23 cellular contexts compared by ENCODE assay signal in genomic region chr7:74498996-74499834, GRCh38. TPM values are rescaled to one million over a fixed set of nuclear protein-coding genes. Genes with fewer than 3 reads are reported as not detected.
DNase-seq lines count a peak whose midpoint lies in the region; ATAC-seq and TF ChIP-seq lines count a peak whose summit lies in the region.
"Had no signal": no experiment of that assay in that cellular context is flagged by ENCODE, and none has a peak within 500 bp of the region (broad histone marks: within the 10 kb centered on the region; RNA-seq: fewer than 3 reads in every experiment).

No MANE protein-coding gene starts in this region.

- H3K4me1 ChIP-seq in DOHH2 (ENCODE audit: control insufficient read depth, low read length): peaks cover 84% of the 10 kb centered on the region
- H3K4me1 ChIP-seq in osteoblast (ENCODE audit: insufficient read depth, low read length): no peaks in the 10 kb centered on the region

- H3K4me3 ChIP-seq in DOHH2 (ENCODE audit: low read length) (peak overlapping the region; percentile 38), MG63 (no peak overlapping the region), choroid plexus epithelial cell (ENCODE audit: low read depth, low read length) (no peak overlapping the region), osteoblast (ENCODE audit: insufficient read depth, low read length) (no peak overlapping the region)
- H3K4me3 ChIP-seq: esophagus muscularis mucosa, smooth muscle cell, transverse colon had no signal

- intact Hi-C loops in sciatic nerve (cut with DNase I): no loop called here

- no peaks in the 10 kb centered on the region for H3K9me2 ChIP-seq in DOHH2 (replicated peaks; ENCODE audit: control insufficient read depth, low read length)
- H3K9me2 ChIP-seq: SK-N-SH had no signal

- H3K36me3 ChIP-seq in DOHH2 (ENCODE audit: control insufficient read depth, low read length): peaks cover 40% of the 10 kb centered on the region
- H3K36me3 ChIP-seq in MG63: peaks cover 6% of the 10 kb centered on the region; the same call in 1 of the 2 replicates
- H3K36me3 ChIP-seq in osteoblast (ENCODE audit: insufficient read depth, low read length): no peaks in the 10 kb centered on the region
- H3K36me3 ChIP-seq: esophagus muscularis mucosa, transverse colon had no signal

- peaks cover 49% of the 10 kb centered on the region for H3F3A ChIP-seq in DOHH2 (ENCODE audit: control insufficient read depth, insufficient read depth)

- no peak overlapping the region for H2AFZ ChIP-seq in osteoblast (ENCODE audit: low read length)

- ATAC-seq in sciatic nerve: no peak
- ATAC-seq: activated CD8-positive, alpha-beta T cell treated with anti-CD3 and anti-CD28 coated beads, Interleukin-2, amount 10 ng/mL, durations not matched to agents 7 days and 5 days had no signal

- H4K20me1 ChIP-seq in DOHH2 (ENCODE audit: control insufficient read depth, insufficient read depth, low read depth, low read length) (peaks cover 5% of the 10 kb centered on the region; the same call in 1 of the 2 replicates), osteoblast (ENCODE audit: insufficient read depth, low read length) (peaks cover 35% of the 10 kb centered on the region)

- H3K4me2 ChIP-seq in DOHH2 (ENCODE audit: low read length): peak overlapping the region; percentile 66
- no peak overlapping the region for H3K4me2 ChIP-seq in osteoblast (ENCODE audit: insufficient read depth, low read length)
- H3K4me2 ChIP-seq: SK-N-SH, smooth muscle cell had no signal

- H3K79me2 ChIP-seq in DOHH2 (ENCODE audit: control insufficient read depth, low read length) (peaks cover 94% of the 10 kb centered on the region), osteoblast (ENCODE audit: insufficient read depth, low read length) (peaks cover 88% of the 10 kb centered on the region)

- no peak for TF ChIP-seq CTCF in DOHH2 (IDR thresholded peaks at IDR 0.05; ENCODE audit: low read depth, low read length, poor library complexity, severe bottlenecking)
- TF ChIP-seq CTCF in choroid plexus epithelial cell (conservative IDR thresholded peaks at IDR 0.05; ENCODE audit: low read depth, low read length): no peak
- TF ChIP-seq CTCF in osteoblast (IDR thresholded peaks at IDR 0.05; ENCODE audit: extremely low read depth, low read depth, low read length): no peak

- H3K27ac ChIP-seq in DOHH2 (ENCODE audit: low read depth, low read length): peak overlapping the region; percentile 88
- no peak overlapping the region for H3K27ac ChIP-seq in osteoblast (ENCODE audit: low read depth, low read length)
- H3K27ac ChIP-seq: esophagus muscularis mucosa, HL-60, transverse colon had no signal

- H3K27me3 ChIP-seq in DOHH2 (ENCODE audit: control insufficient read depth, low read length): no peaks in the 10 kb centered on the region
- H3K27me3 ChIP-seq in MG63: no peaks in the 10 kb centered on the region
- H3K27me3 ChIP-seq in osteoblast (ENCODE audit: insufficient read depth, low read length): no peaks in the 10 kb centered on the region
- H3K27me3 ChIP-seq: esophagus muscularis mucosa, transverse colon had no signal

- H3K9me3 ChIP-seq in DOHH2 (ENCODE audit: control insufficient read depth, insufficient read depth, low read length): peaks cover 17% of the 10 kb centered on the region
- no peaks in the 10 kb centered on the region for H3K9me3 ChIP-seq in MG63
- H3K9me3 ChIP-seq in osteoblast (ENCODE audit: low read depth, low read length): no peaks in the 10 kb centered on the region
- H3K9me3 ChIP-seq: esophagus muscularis mucosa, SK-N-SH, transverse colon had no signal

- DNase-seq in MG63 (peak; percentile 57), choroid plexus epithelial cell (ENCODE audit: low read depth) (peak; percentile 62), osteoblast (ENCODE audit: insufficient read length, low spot score, missing footprints) (peak; percentile 74), sciatic nerve (ENCODE audit: low spot score) (no peak), AG08395 (ENCODE audit: low spot score) (no peak)
- DNase-seq in stimulated activated naive CD4-positive, alpha-beta T cell (lab: John Stamatoyannopoulos, UW): no peak
- DNase-seq: activated B cell treated with CpG ODN at 0.5 μM for 24 hours; activated CD8-positive, alpha-beta T cell treated with anti-CD3 and anti-CD28 coated beads, Interleukin-2, amount 10 ng/mL, durations not matched to agents 7 days and 5 days; activated naive CD4-positive, alpha-beta T cell treated with Interleukin-2 at 50 U/mL for 16 hours; activated T-cell treated with anti-CD3 and anti-CD28 coated beads, Interleukin-2, amount 50 U/mL, for 24 hours; aorta; effector memory CD4-positive, alpha-beta T cell; KG1; MV-4-11; NCI-H187; NK-92 treated with Interleukin-12 subunit alpha and Interleukin-12 subunit beta, amount 100 ng/mL, for 24 hours; SK-N-SH; stimulated activated CD4-positive, alpha-beta T cell treated with anti-CD3 and anti-CD28 coated beads, Interleukin-4, amount 100 ng/mL, for 1 hour; transverse colon had no signal

RNA-seq across cellular contexts. Expression of gene GTF2IRD1, which starts 45.5 kb away (rescaled TPM):
- total RNA-seq in MG63 (2014; rRNA removed; shearing (Covaris generic); ENCODE audit: low replicate concordance): 9.9 and 12.5 TPM in 2 replicates
- total RNA-seq in osteoblast (15.9 and 18.6 TPM in 2 replicates), sciatic nerve (29.5 TPM)
- total RNA-seq: activated CD8-positive, alpha-beta T cell treated with anti-CD3 and anti-CD28 coated beads, Interleukin-2, amount 10 ng/mL, durations not matched to agents 7 days and 5 days had no signal

Comparison
In these comparisons a context has a peak if more than half of its experiments do, and no peak if none do; other contexts are left out.
1. DNase-seq: peak in MG63 (single experiment), choroid plexus epithelial cell (single experiment) and osteoblast (single experiment); none in sciatic nerve (single experiment), AG08395 (single experiment) and stimulated activated naive CD4-positive, alpha-beta T cell (0 of 6).